1 cellular context compared by ENCODE assay signal in the genomic region with DNA sequence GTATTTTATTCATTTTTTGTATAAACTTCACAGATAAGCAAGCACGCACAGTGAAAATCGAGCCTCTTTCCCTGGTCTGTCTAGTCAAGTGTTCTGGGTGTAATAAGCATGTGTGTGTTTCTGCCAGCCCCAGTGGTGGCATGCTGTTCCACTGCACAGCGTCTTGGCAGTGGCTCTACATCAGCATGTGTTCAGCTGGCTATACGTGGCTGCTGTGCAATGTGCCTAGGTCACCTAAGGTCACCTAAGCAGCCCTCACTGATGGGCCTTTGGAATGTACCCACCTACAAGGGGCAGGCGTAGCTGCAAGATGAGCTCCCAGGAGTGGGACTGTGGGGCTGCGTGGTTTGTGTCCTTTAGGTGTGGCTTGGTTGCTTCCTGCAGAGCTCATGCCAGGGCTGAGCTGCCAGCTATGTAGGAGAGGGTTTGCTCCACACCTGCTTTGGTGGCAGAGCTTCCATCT.
A peak's percentile ranks its signal among the peaks of the same experiment; 100 is the strongest.
TF ChIP-seq lines count a peak whose summit lies in the region.

No MANE protein-coding gene starts in this region.

TF ChIP-seq in HepG2, 621 proteins besides CTCF, POLR2A, EP300 and RAD21 (continued from another document):
- TF ChIP-seq, protein P1, sequence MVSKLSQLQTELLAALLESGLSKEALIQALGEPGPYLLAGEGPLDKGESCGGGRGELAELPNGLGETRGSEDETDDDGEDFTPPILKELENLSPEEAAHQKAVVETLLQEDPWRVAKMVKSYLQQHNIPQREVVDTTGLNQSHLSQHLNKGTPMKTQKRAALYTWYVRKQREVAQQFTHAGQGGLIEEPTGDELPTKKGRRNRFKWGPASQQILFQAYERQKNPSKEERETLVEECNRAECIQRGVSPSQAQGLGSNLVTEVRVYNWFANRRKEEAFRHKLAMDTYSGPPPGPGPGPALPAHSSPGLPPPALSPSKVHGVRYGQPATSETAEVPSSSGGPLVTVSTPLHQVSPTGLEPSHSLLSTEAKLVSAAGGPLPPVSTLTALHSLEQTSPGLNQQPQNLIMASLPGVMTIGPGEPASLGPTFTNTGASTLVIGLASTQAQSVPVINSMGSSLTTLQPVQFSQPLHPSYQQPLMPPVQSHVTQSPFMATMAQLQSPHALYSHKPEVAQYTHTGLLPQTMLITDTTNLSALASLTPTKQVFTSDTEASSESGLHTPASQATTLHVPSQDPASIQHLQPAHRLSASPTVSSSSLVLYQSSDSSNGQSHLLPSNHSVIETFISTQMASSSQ (IDR thresholded peaks at IDR 0.05; ENCODE audit: low read depth): no peak
- TF ChIP-seq, protein P1 (CRISPR knock-in tag; IDR thresholded peaks at IDR 0.05; ENCODE audit: borderline replicate concordance): 0 out of 2 replicates have a peak, but pooled peaks have one; percentile 2
- 0 out of 2 replicates have a peak, but pooled peaks have one; percentile 36 for TF ChIP-seq ZNF274 (CRISPR knock-in tag; IDR thresholded peaks at IDR 0.05)
